In the genomic region with DNA sequence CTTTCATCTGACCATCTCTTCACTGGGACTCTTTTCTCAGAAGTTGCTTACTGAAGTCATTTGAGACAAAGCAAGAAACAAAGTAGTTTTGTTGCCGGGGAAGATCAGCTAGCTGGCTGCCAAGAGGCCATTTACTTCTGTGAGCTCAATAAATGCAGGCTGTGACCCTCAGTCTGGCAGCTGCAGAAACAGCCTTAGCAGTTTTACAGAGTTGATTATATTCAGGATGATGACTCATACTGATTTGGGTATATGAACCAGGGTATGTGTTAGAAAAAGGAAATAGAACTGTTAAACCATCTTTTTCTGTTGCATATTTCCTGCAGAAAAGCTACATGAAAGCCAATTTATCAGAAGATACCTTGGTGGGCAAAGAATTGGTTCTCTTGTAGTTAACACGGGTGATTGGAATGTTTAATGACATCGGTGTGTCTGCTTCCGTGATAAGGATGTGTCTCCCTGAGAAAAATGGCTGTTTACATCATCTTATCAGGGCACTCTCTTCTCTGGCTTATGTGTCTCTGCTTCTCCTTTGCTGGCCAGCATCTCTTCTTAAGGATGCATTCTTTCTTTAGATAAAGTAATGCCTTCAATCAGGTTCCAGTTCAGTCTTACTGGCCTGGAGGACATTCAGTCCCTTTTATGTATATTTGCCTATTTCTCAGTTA, we compare ENCODE assay signal across 10 cellular contexts. TPM values are rescaled to one million over a fixed set of nuclear protein-coding genes. Genes with fewer than 3 reads are reported as not detected.
DNase-seq lines count a peak whose midpoint lies in the region; ATAC-seq and TF ChIP-seq lines count a peak whose summit lies in the region.
"Had no signal": no experiment of that assay in that cellular context is flagged by ENCODE, and none has a peak within 500 bp of the region (broad histone marks: within the 10 kb centered on the region; RNA-seq: fewer than 3 reads in every experiment).

No MANE protein-coding gene starts in this region.

- no peak for TF ChIP-seq CTCF in endodermal cell (conservative IDR thresholded peaks at IDR 0.05)
- no peak for TF ChIP-seq CTCF in ovary (IDR thresholded peaks at IDR 0.05)

- H3K9me3 ChIP-seq in endodermal cell (ENCODE audit: control insufficient read depth, low read length) (no peaks in the 10 kb centered on the region), ovary (no peaks in the 10 kb centered on the region)

- H3K36me3 ChIP-seq in endodermal cell (ENCODE audit: control insufficient read depth, insufficient read depth, low read length) (no peaks in the 10 kb centered on the region), ovary (no peaks in the 10 kb centered on the region)

- H3K9ac ChIP-seq in endodermal cell (ENCODE audit: extremely low read depth, low read length, poor library complexity, severe bottlenecking): no peak overlapping the region

- H3K27me3 Mint-ChIP-seq in endodermal cell (ENCODE audit: insufficient read depth): no peaks in the 10 kb centered on the region
- H3K27me3 Mint-ChIP-seq: activated naive CD8-positive, alpha-beta T cell treated with anti-CD3 and anti-CD28 coated beads, Interleukin-2, amount 10 ng/mL, durations not matched to agents 7 days and 5 days had no signal

- no peaks in the 10 kb centered on the region for H3K9me3 Mint-ChIP-seq in endodermal cell
- H3K9me3 Mint-ChIP-seq: activated naive CD8-positive, alpha-beta T cell treated with anti-CD3 and anti-CD28 coated beads, Interleukin-2, amount 10 ng/mL, durations not matched to agents 7 days and 5 days had no signal

- TF ChIP-seq POLR2A in ovary (IDR thresholded peaks at IDR 0.05): no peak

- H3K4me1 ChIP-seq in endodermal cell (ENCODE audit: control insufficient read depth, insufficient read depth, low read length) (peaks cover 7% of the 10 kb centered on the region), ovary (ENCODE audit: insufficient read depth) (peaks cover 4% of the 10 kb centered on the region)

- intact Hi-C loops in ovary (cut with DNase I): no loop called here

- H3K27ac ChIP-seq in endodermal cell (ENCODE audit: low read depth, low read length) (peak overlapping the region; percentile 81), ovary (peak overlapping the region in 1 of 2 donors; percentile 29)

- no peak for ATAC-seq in HG02970 (IDR thresholded peaks at IDR 0.05; ENCODE audit: low FRiP score, unreplicated experiment)

- no peak for TF ChIP-seq EP300 in ovary (IDR thresholded peaks at IDR 0.05)

- H3K4me1 Mint-ChIP-seq in endodermal cell: peaks cover 24% of the 10 kb centered on the region
- H3K4me1 Mint-ChIP-seq: activated naive CD8-positive, alpha-beta T cell treated with anti-CD3 and anti-CD28 coated beads, Interleukin-2, amount 10 ng/mL, durations not matched to agents 7 days and 5 days had no signal

- DNase-seq in Daoy (ENCODE audit: low read depth): peak; percentile 40
- peak; percentile 37 for DNase-seq in NCI-H2227 (lab: John Stamatoyannopoulos, UW; ENCODE audit: unreplicated experiment)
- DNase-seq in endodermal cell: no peak
- peak in 3 of 5 donors; percentile 23 to 32 (median 27) for DNase-seq in ovary
- no peak for DNase-seq in HK-2 (ENCODE audit: unreplicated experiment)
- no peak for DNase-seq in NCI-H345 treated with DMSO at 0.1 percent for 48 hours (lab: John Stamatoyannopoulos, UW; ENCODE audit: unreplicated experiment)
- no peak for DNase-seq in NK-92 treated with Interleukin-12 subunit alpha and Interleukin-12 subunit beta, amount 100 ng/mL, for 24 hours (lab: John Stamatoyannopoulos, UW)
- DNase-seq: activated naive CD8-positive, alpha-beta T cell treated with anti-CD3 and anti-CD28 coated beads, Interleukin-2, amount 10 ng/mL, durations not matched to agents 7 days and 5 days; T1000 had no signal

- H3K4me3 ChIP-seq in endodermal cell (ENCODE audit: low read length) (no peak overlapping the region), ovary (no peak overlapping the region)

- H3K27ac Mint-ChIP-seq in endodermal cell: no peak overlapping the region
- H3K27ac Mint-ChIP-seq: activated naive CD8-positive, alpha-beta T cell treated with anti-CD3 and anti-CD28 coated beads, Interleukin-2, amount 10 ng/mL, durations not matched to agents 7 days and 5 days had no signal

- H3K36me3 Mint-ChIP-seq in endodermal cell (ENCODE audit: low read depth): no peaks in the 10 kb centered on the region
- H3K36me3 Mint-ChIP-seq: activated naive CD8-positive, alpha-beta T cell treated with anti-CD3 and anti-CD28 coated beads, Interleukin-2, amount 10 ng/mL, durations not matched to agents 7 days and 5 days had no signal

- H3K4me3 Mint-ChIP-seq in endodermal cell: no peak overlapping the region
- H3K4me3 Mint-ChIP-seq: activated naive CD8-positive, alpha-beta T cell treated with anti-CD3 and anti-CD28 coated beads, Interleukin-2, amount 10 ng/mL, durations not matched to agents 7 days and 5 days had no signal

- no peaks in the 10 kb centered on the region for H3K27me3 ChIP-seq in endodermal cell (ENCODE audit: control insufficient read depth, insufficient read depth, low read length, poor library complexity, severe bottlenecking)
- H3K27me3 ChIP-seq in ovary: no peaks in the 10 kb centered on the region

- 87 to 92% methylated on average over 4 of the region's 4 CpGs for WGBS in endodermal cell (ENCODE audit: insufficient coverage in 1 of 2, insufficient read length in 1 of 2), 2 experiments
- WGBS in ovary, 3 donors: 5 to 17% (median 16%) methylated on average over 4 of the region's 4 CpGs

RNA-seq across cellular contexts. Expression of a gene that starts 18.5 kb away (rescaled TPM):
- total RNA-seq in Daoy (2014; rRNA removed; shearing (Covaris generic)): 0.11 and 0.60 TPM in 2 replicates
- total RNA-seq in endodermal cell (not detected), ovary (10 to 100 TPM in 6 of 7 donors, 1 to 10 TPM in 1; 5.2 to 28.4 (median 15.9) TPM)
- polyA plus RNA-seq in endodermal cell (2013, experiment 1 of 2): 3.4 TPM
- 2.9 TPM for polyA plus RNA-seq in endodermal cell (2013, experiment 2 of 2)
- polyA plus RNA-seq in ovary: 10 to 100 TPM; 29.4 to 43.9 TPM
- total RNA-seq: activated naive CD8-positive, alpha-beta T cell treated with anti-CD3 and anti-CD28 coated beads, Interleukin-2, amount 10 ng/mL, durations not matched to agents 7 days and 5 days had no signal

RNA-seq across cellular contexts. Expression of a gene that starts 28.2 kb away (rescaled TPM):
- total RNA-seq in Daoy (2014; rRNA removed; shearing (Covaris generic)): not detected in 2 replicates
- total RNA-seq in endodermal cell (not detected), ovary (1 to 10 TPM in 1 of 7 donors, under 1 TPM in 3, not detected in 3; 0.25 to 2.3 (median 0.80) TPM)
- polyA plus RNA-seq in endodermal cell (2013, experiment 1 of 2): 0.28 TPM
- polyA plus RNA-seq in endodermal cell (2013, experiment 2 of 2): 0.17 TPM
- polyA plus RNA-seq in ovary: under 1 TPM; 0.04 to 0.37 TPM
- total RNA-seq: activated naive CD8-positive, alpha-beta T cell treated with anti-CD3 and anti-CD28 coated beads, Interleukin-2, amount 10 ng/mL, durations not matched to agents 7 days and 5 days had no signal

Comparison
In these comparisons a context has a peak if more than half of its experiments do, and no peak if none do; other contexts are left out.
1. DNase-seq: peak in Daoy (single experiment), NCI-H2227 (single experiment) and ovary (3 of 5); none in endodermal cell (single experiment), HK-2 (single experiment), NCI-H345 treated with DMSO at 0.1 percent for 48 hours (single experiment) and NK-92 treated with Interleukin-12 subunit alpha and Interleukin-12 subunit beta, amount 100 ng/mL, for 24 hours (single experiment).